ENCODE assay signal across 20 cellular contexts in the genomic region with DNA sequence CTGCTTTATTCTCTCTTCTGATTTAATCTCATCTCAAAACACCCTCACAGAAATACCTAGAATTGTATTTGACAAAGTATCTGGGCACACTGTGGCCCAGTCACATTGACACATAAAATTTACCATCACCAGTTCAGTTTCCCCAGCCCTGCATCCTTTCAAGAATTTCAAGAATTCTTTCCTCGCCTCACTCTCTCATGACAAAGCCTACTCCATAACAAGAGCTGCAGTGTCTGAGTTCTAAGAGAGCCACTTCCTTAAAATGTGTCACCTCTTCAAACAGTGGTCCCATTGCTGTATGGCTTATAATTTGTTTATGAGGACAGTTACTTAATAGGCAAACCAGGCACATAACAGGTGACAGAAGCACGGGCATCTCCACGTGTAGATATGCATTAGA.
"Had no signal": no experiment of that assay in that cellular context is flagged by ENCODE, and none has a peak within 500 bp of the region (broad histone marks: within the 10 kb centered on the region; RNA-seq: fewer than 3 reads in every experiment).

No MANE protein-coding gene starts in this region.

- H3K27ac ChIP-seq: ascending aorta, epithelial cell of prostate, gastrocnemius medialis, heart right ventricle, parathyroid adenoma, tibial artery, uterus had no signal

- H3K4me3 ChIP-seq: ascending aorta, gastrocnemius medialis, heart right ventricle, tibial artery, uterus had no signal

- DNase-seq: activated naive CD4-positive, alpha-beta T cell treated with Interleukin-2 at 50 U/mL for 16 hours; activated T-cell treated with anti-CD3 and anti-CD28 coated beads for 4 hours; dermis blood vessel endothelial cell; effector memory CD8-positive, alpha-beta T cell; gastrocnemius medialis; heart right ventricle; mammary epithelial cell; naive thymus-derived CD4-positive, alpha-beta T cell; stimulated activated CD4-positive, alpha-beta T cell treated with anti-CD3 and anti-CD28 coated beads, Interleukin-12 subunit alpha, Interleukin-12 subunit beta, amount 100 ng/mL, for 4 hours; T1000; tibial artery; uterus had no signal

- H3K27me3 ChIP-seq: ascending aorta, gastrocnemius medialis, heart right ventricle, tibial artery, uterus had no signal

- H2AFZ ChIP-seq: parathyroid adenoma had no signal

- H3K9ac ChIP-seq: parathyroid adenoma had no signal

- H3K4me1 ChIP-seq: ascending aorta, gastrocnemius medialis, heart right ventricle, parathyroid adenoma, tibial artery, uterus had no signal

- H3K9me3 ChIP-seq: ascending aorta, gastrocnemius medialis, heart right ventricle, tibial artery, uterus had no signal

- FAIRE-seq: bronchial epithelial cell had no signal

- H3K36me3 ChIP-seq: ascending aorta, gastrocnemius medialis, heart right ventricle, tibial artery, uterus had no signal

- H3K79me2 ChIP-seq: parathyroid adenoma had no signal

- ATAC-seq: activated CD4-positive, CD25-positive, alpha-beta regulatory T cell treated with anti-CD3 and anti-CD28 coated beads, Interleukin-2, amount 50 U/mL, for 24 hours; activated T-helper 17 cell treated with anti-CD3 and anti-CD28 coated beads, Interleukin-2, amount 50 U/mL, for 72 hours; effector memory CD8-positive, alpha-beta T cell; gastrocnemius medialis; heart right ventricle; left lobe of liver; naive thymus-derived CD4-positive, alpha-beta T cell; stimulated activated memory B cell treated with anti-CD40 and anti-IgM and Interleukin-4, amounts not matched to agents 10 μg/mL and 1 μg/mL and 100 μg/mL, for 72 hours had no signal
